In the genomic region with DNA sequence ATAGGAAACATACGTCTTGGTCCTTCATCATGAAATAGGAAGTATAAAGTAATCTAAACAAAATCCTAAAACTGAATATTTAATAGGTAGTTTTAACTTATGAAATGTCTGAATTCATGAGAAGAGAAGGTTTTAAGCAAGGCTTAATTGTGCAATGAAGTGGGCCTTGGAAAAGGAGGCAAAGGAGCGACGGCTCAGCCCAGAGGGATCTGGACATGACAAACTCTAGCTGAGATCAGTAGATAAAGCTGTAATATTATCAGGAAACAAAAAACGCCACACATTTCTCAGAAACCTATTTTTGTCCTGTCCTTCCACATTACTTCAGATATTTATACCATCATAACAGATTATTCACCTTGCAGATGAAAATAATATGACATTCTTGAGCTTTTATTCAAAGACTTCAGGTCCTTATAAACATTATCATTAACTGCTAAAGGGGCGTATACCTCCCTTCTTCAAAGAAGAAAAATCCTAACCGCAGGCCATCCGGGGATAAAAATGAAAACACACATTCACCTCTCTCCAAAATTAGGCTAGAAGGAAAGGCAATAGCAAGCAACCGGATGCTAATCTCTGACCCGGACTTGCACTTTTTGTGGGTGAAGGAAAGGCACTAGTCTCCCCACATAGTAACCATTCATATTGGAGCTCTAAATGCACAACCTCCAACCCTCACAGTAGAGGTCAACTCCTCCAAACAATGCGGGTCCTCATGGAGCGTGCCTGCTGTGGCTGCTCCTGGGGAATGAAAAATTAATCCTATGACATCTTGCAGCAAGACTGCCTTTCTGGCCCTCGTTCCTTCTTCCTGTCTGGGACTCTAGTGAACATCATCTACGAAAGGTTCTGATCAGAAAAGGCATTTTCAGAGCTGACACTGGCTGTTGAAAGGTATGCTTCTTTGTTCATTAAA, we compare ENCODE assay signal across 21 cellular contexts.
DNase-seq lines count a peak whose midpoint lies in the region; ATAC-seq, FAIRE-seq and TF ChIP-seq lines count a peak whose summit lies in the region.
"Had no signal": no experiment of that assay in that cellular context is flagged by ENCODE, and none has a peak within 500 bp of the region (broad histone marks: within the 10 kb centered on the region; RNA-seq: fewer than 3 reads in every experiment).

No MANE protein-coding gene starts in this region.

- no peak for DNase-seq in breast epithelium (ENCODE audit: low spot score in 2 of 2)
- DNase-seq in MCF 10A (ENCODE audit: unreplicated experiment) = no peak
- DNase-seq in K562 (ENCODE audit: extremely low read depth in 1 of 4, low spot score in 3 of 4) = peak in 1 of 4 experiments; percentile 27
- no peak for DNase-seq in HepG2 (ENCODE audit: low spot score)
- no peak for DNase-seq in uterus
- no peak for DNase-seq in A172 (ENCODE audit: low spot score)
- no peak for DNase-seq in mucosa of descending colon
- DNase-seq: activated T-cell treated with anti-CD3 and anti-CD28 coated beads, Interleukin-2, amount 50 U/mL, for 4 hours; foreskin keratinocyte; NCI-H774; upper lobe of right lung had no signal

- no TSS peak for BruUV-seq in MCF 10A (replicated peaks; lab: Mats Ljungman, UMichigan)
- no TSS peak for BruUV-seq in K562 (replicated peaks; lab: Mats Ljungman, UMichigan)
- BruUV-seq in HepG2 (replicated peaks; lab: Mats Ljungman, UMichigan) = no TSS peak

- in situ Hi-C loops in K562 (cut with MboI) (no loop called here), HepG2 (cut with HindIII; ENCODE audit: extremely low pct_ligation_motif_present, low pct_unique_long_range_greater_than_20kb) (loop anchor here (5.0 to 10.0 kb wide), 2 partner anchors 109 to 172 kb away; a partner anchor contains a TSS)

- peaks cover 9% of the 10 kb centered on the region for H3K4me1 Mint-ChIP-seq in MCF 10A (ENCODE audit: insufficient read depth, unreplicated experiment)
- H3K4me1 Mint-ChIP-seq: activated CD4-positive, alpha-beta T cell treated with anti-CD3 and anti-CD28 coated beads, Interleukin-2, amount 10 ng/mL, durations not matched to agents 7 days and 5 days; CD4-positive, CD25-positive, alpha-beta regulatory T cell; stimulated activated memory B cell treated with anti-CD40 and anti-IgM and Interleukin-4, amounts not matched to agents 10 μg/mL and 1 μg/mL and 100 μg/mL, for 72 hours had no signal

- H3K27ac ChIP-seq in breast epithelium = peak overlapping the region; percentile 46 to 73
- H3K27ac ChIP-seq in K562 (ENCODE audit: extremely low read depth, low read depth, low read length) = peak overlapping the region; percentile 41
- H3K27ac ChIP-seq in HepG2 (ENCODE audit: extremely low read length, insufficient read depth, low read length) = peak overlapping the region; percentile 21
- peak overlapping the region; percentile 13 to 50 for H3K27ac ChIP-seq in uterus
- H3K27ac ChIP-seq: A549, foreskin keratinocyte, GM23248, neural progenitor cell, skin epidermis, upper lobe of right lung had no signal

- H3K4me3 Mint-ChIP-seq in MCF 10A (ENCODE audit: unreplicated experiment) = no peak overlapping the region
- H3K4me3 Mint-ChIP-seq: activated CD4-positive, alpha-beta T cell treated with anti-CD3 and anti-CD28 coated beads, Interleukin-2, amount 10 ng/mL, durations not matched to agents 7 days and 5 days; activated naive CD8-positive, alpha-beta T cell; activated T-cell treated with anti-CD3 and anti-CD28 coated beads, Interleukin-2, amount 50 U/mL, for 4 hours; CD4-positive, CD25-positive, alpha-beta regulatory T cell; effector memory CD8-positive, alpha-beta T cell; neural progenitor cell; stimulated activated memory B cell treated with anti-CD40 and anti-IgM and Interleukin-4, amounts not matched to agents 10 μg/mL and 1 μg/mL and 100 μg/mL, for 72 hours had no signal

- peak overlapping the region in 1 of 2 experiments; percentile 30; a peak in 2 of 4 replicates for H3K9ac ChIP-seq in K562 (ENCODE audit: insufficient read depth in 1 of 2, low read depth in 2 of 2, low read length in 2 of 2)
- no peak overlapping the region for H3K9ac ChIP-seq in HepG2 (ENCODE audit: insufficient read depth, low read depth, low read length)
- H3K9ac ChIP-seq: GM23248, neural progenitor cell had no signal

- no peaks in the 10 kb centered on the region for H3K9me3 Mint-ChIP-seq in MCF 10A (ENCODE audit: unreplicated experiment)
- H3K9me3 Mint-ChIP-seq: activated CD4-positive, alpha-beta T cell treated with anti-CD3 and anti-CD28 coated beads, Interleukin-2, amount 10 ng/mL, durations not matched to agents 7 days and 5 days; activated T-cell treated with anti-CD3 and anti-CD28 coated beads, Interleukin-2, amount 50 U/mL, for 4 hours; CD4-positive, CD25-positive, alpha-beta regulatory T cell; effector memory CD8-positive, alpha-beta T cell; neural progenitor cell; stimulated activated memory B cell treated with anti-CD40 and anti-IgM and Interleukin-4, amounts not matched to agents 10 μg/mL and 1 μg/mL and 100 μg/mL, for 72 hours had no signal

- H3K36me3 Mint-ChIP-seq in MCF 10A (ENCODE audit: insufficient read depth, unreplicated experiment) = no peaks in the 10 kb centered on the region
- H3K36me3 Mint-ChIP-seq: activated naive CD8-positive, alpha-beta T cell; CD4-positive, CD25-positive, alpha-beta regulatory T cell; neural progenitor cell; stimulated activated memory B cell treated with anti-CD40 and anti-IgM and Interleukin-4, amounts not matched to agents 10 μg/mL and 1 μg/mL and 100 μg/mL, for 72 hours had no signal

- H3K9me3 ChIP-seq in breast epithelium (no peaks in the 10 kb centered on the region), K562 (replicated peaks; ENCODE audit: control insufficient read depth, insufficient read depth, low read depth, low read length) (no peaks in the 10 kb centered on the region), HepG2 (ENCODE audit: low read length) (no peaks in the 10 kb centered on the region), uterus (no peaks in the 10 kb centered on the region), mucosa of descending colon (no peaks in the 10 kb centered on the region)
- H3K9me3 ChIP-seq: A549, upper lobe of right lung had no signal

- H3K4me3 ChIP-seq in breast epithelium (no peak overlapping the region), K562 (no peak overlapping the region), HepG2 (replicated peaks in 1 of 3; ENCODE audit: insufficient read depth in 1 of 3, low read depth in 2 of 3, low read length in 3 of 3) (no peak overlapping the region), uterus (no peak overlapping the region), mucosa of descending colon (no peak overlapping the region)
- H3K4me3 ChIP-seq: A549, GM23248, neural progenitor cell, skin epidermis, upper lobe of right lung had no signal

- H3K4me1 ChIP-seq in breast epithelium (peaks cover 0 to 9% of the 10 kb centered on the region in 2 donors), K562 (replicated peaks in 1 of 2; ENCODE audit: control insufficient read depth in 2 of 2, insufficient read depth in 2 of 2, low read length in 2 of 2) (peaks cover 0 to 15% of the 10 kb centered on the region in 2 experiments; a peak in 3 of 5 replicates), HepG2 (ENCODE audit: insufficient read depth, low read length) (peaks cover 87% of the 10 kb centered on the region), uterus (peaks cover 0 to 10% of the 10 kb centered on the region in 2 donors), mucosa of descending colon (ENCODE audit: low read depth) (no peaks in the 10 kb centered on the region)
- H3K4me1 ChIP-seq: A549, foreskin keratinocyte had no signal

- intact Hi-C loops in breast epithelium (cut with DNase I; ENCODE audit: low total_unique reads) (no loop called here), MCF 10A (cut with micrococcal nuclease) (loop anchor here (1.0 to 2.0 kb wide), 2 partner anchors 109 to 176 kb away; a partner anchor contains a TSS), K562 (cut with micrococcal nuclease) (loop anchor here (1.0 to 5.0 kb wide), 3 partner anchors 59 to 164 kb away; a partner anchor contains a TSS), HepG2 (cut with micrococcal nuclease; ENCODE audit: unreplicated experiment) (loop anchor here (1.0 kb wide), 2 partner anchors 109 to 176 kb away; a partner anchor contains a TSS), uterus (cut with DNase I; ENCODE audit: low total_unique reads) (no loop called here), mucosa of descending colon (cut with DNase I, micrococcal nuclease) (loop anchor here in 1 of 2 donors (10.0 kb wide), 1 partner anchor 112 kb away; a partner anchor contains a TSS)

- ATAC-seq in K562 (peak; percentile 48), HepG2 (peak; percentile 50), mucosa of descending colon (no peak), GM21717 (IDR thresholded peaks at IDR 0.05; ENCODE audit: unreplicated experiment) (no peak)

- H3K27ac Mint-ChIP-seq in MCF 10A (ENCODE audit: low read depth, unreplicated experiment) = no peak overlapping the region
- H3K27ac Mint-ChIP-seq: activated CD4-positive, alpha-beta T cell treated with anti-CD3 and anti-CD28 coated beads, Interleukin-2, amount 10 ng/mL, durations not matched to agents 7 days and 5 days; activated naive CD8-positive, alpha-beta T cell; CD4-positive, CD25-positive, alpha-beta regulatory T cell; effector memory CD8-positive, alpha-beta T cell; neural progenitor cell; stimulated activated memory B cell treated with anti-CD40 and anti-IgM and Interleukin-4, amounts not matched to agents 10 μg/mL and 1 μg/mL and 100 μg/mL, for 72 hours had no signal

- H3K36me3 ChIP-seq in breast epithelium = no peaks in the 10 kb centered on the region
- H3K36me3 ChIP-seq in K562 (ENCODE audit: control insufficient read depth, insufficient read depth, low read length) = no peaks in the 10 kb centered on the region
- H3K36me3 ChIP-seq in HepG2 (replicated peaks in 1 of 2; ENCODE audit: control insufficient read depth in 1 of 2, insufficient read depth in 2 of 2, low read length in 2 of 2) = peaks cover 1 to 4% of the 10 kb centered on the region in 2 experiments; a peak in 1 of 5 replicates
- H3K36me3 ChIP-seq in uterus = no peaks in the 10 kb centered on the region
- no peaks in the 10 kb centered on the region for H3K36me3 ChIP-seq in mucosa of descending colon (ENCODE audit: low read depth)
- H3K36me3 ChIP-seq: neural progenitor cell, upper lobe of right lung had no signal

- H3K9me1 ChIP-seq in K562 (ENCODE audit: control insufficient read depth, insufficient read depth, low read length) = no peaks in the 10 kb centered on the region

- TF ChIP-seq RAD21 in K562 (CRISPR knock-in tag; conservative IDR thresholded peaks at IDR 0.05 in 1 of 2, IDR thresholded peaks at IDR 0.05 in 1 of 2) = no peak
- TF ChIP-seq RAD21 in HepG2 (CRISPR knock-in tag; IDR thresholded peaks at IDR 0.05) = no peak

- WGBS in K562 (ENCODE audit: insufficient coverage, low coverage, missing lambda C conversion rate) = 4% methylated on average over 12 of the region's 13 CpGs
- 65% methylated on average over 13 of the region's 13 CpGs for WGBS in HepG2 (ENCODE audit: low lambda C conversion rate)

- H4K20me1 ChIP-seq in K562 (replicated peaks; ENCODE audit: control insufficient read depth, insufficient read depth, low read length) = no peaks in the 10 kb centered on the region
- peaks cover 23% of the 10 kb centered on the region for H4K20me1 ChIP-seq in HepG2 (ENCODE audit: insufficient read depth, low read length)

- H3K79me2 ChIP-seq in K562 (ENCODE audit: control insufficient read depth, insufficient read depth, low read length) = peaks cover 13% of the 10 kb centered on the region; the same call in 2 of the 3 replicates
- H3K79me2 ChIP-seq in HepG2 (ENCODE audit: insufficient read depth, low read length) = peaks cover 90% of the 10 kb centered on the region

- H2AFZ ChIP-seq in K562 (ENCODE audit: low read depth, low read length) = peak overlapping the region; percentile 40
- H2AFZ ChIP-seq in HepG2 (ENCODE audit: low read length) = no peak overlapping the region
- H2AFZ ChIP-seq: GM23248, neural progenitor cell had no signal

- TF ChIP-seq CTCF in breast epithelium (IDR thresholded peaks at IDR 0.05) = no peak
- no peak for TF ChIP-seq CTCF in MCF 10A (IDR thresholded peaks at IDR 0.05; ENCODE audit: unreplicated experiment)
- no peak for TF ChIP-seq CTCF in K562 (IDR thresholded peaks at IDR 0.05 in 2 of 3, conservative IDR thresholded peaks at IDR 0.05 in 1 of 3; ENCODE audit: insufficient read depth in 2 of 3, low read depth in 1 of 3, low read length in 3 of 3)
- TF ChIP-seq CTCF in HepG2 (CRISPR knock-in tag; IDR thresholded peaks at IDR 0.05) = no peak
- TF ChIP-seq CTCF in uterus (IDR thresholded peaks at IDR 0.05) = no peak
- no peak for TF ChIP-seq CTCF in mucosa of descending colon (IDR thresholded peaks at IDR 0.05)

- H3K4me2 ChIP-seq in K562 (ENCODE audit: insufficient read depth, low read length) (peak overlapping the region; percentile 33), HepG2 (ENCODE audit: low read depth, low read length) (peak overlapping the region; percentile 30)
- H3K4me2 ChIP-seq: A549, neural progenitor cell had no signal

- TF ChIP-seq POLR2A in breast epithelium (IDR thresholded peaks at IDR 0.05) (no peak), K562 (conservative IDR thresholded peaks at IDR 0.05) (no peak), HepG2 (IDR thresholded peaks at IDR 0.05; ENCODE audit: insufficient read depth in 1 of 2, low read depth in 2 of 2, low read length in 2 of 2) (no peak), uterus (IDR thresholded peaks at IDR 0.05) (no peak)

- H3K27me3 ChIP-seq in breast epithelium (no peaks in the 10 kb centered on the region), K562 (ENCODE audit: control insufficient read depth in 2 of 2, insufficient read depth in 2 of 2, low read length in 2 of 2) (no peaks in the 10 kb centered on the region), HepG2 (ENCODE audit: control insufficient read depth in 1 of 2, insufficient read depth in 2 of 2, low read length in 2 of 2) (no peaks in the 10 kb centered on the region), uterus (no peaks in the 10 kb centered on the region)
- H3K27me3 ChIP-seq: foreskin keratinocyte, neural progenitor cell, upper lobe of right lung had no signal

- FAIRE-seq in K562 (lab: Jason Lieb, UNC) (no peak), HepG2 (lab: Jason Lieb, UNC) (no peak)
- FAIRE-seq: A549 had no signal

- no peak for TF ChIP-seq EP300 in K562 (IDR thresholded peaks at IDR 0.05; ENCODE audit: low read length)
- TF ChIP-seq EP300 in HepG2 (IDR thresholded peaks at IDR 0.05; ENCODE audit: low read depth in 2 of 2, low read length in 2 of 2) = no peak
- no peak for TF ChIP-seq EP300 in HepG2 (CRISPR knock-in tag; IDR thresholded peaks at IDR 0.05; ENCODE audit: borderline replicate concordance)

- POLR2A ChIA-PET in MCF 10A (lab: Yijun Ruan, JAX) = interaction anchor here (0.5 to 5.7 kb wide), 11 partner anchors 43 to 1545 kb away, joined by 3 to 40 read pairs (median 4); a partner anchor contains a TSS
- POLR2A ChIA-PET in K562 (lab: Yijun Ruan, JAX) = interaction anchor here (0.5 to 1.3 kb wide), 3 partner anchors 30 to 177 kb away, joined by 3 read pairs; a partner anchor contains a TSS
- POLR2A ChIA-PET in HepG2 (lab: Yijun Ruan, JAX) = interaction anchor here (0.6 to 2.0 kb wide), 5 partner anchors 27 to 109 kb away, joined by 3 to 6 read pairs (median 3); a partner anchor contains a TSS

- CTCF ChIA-PET in MCF 10A (lab: Yijun Ruan, JAX) = interaction anchor here (0.6 to 13.0 kb wide), 31 partner anchors 9 to 293 kb away, joined by 3 to 176 read pairs (median 4); a partner anchor contains a TSS
- CTCF ChIA-PET in K562 (lab: Yijun Ruan, JAX; ENCODE audit: low intra/inter-chr PET ratio) = interaction anchor here (1.0 to 1.4 kb wide), 2 partner anchors 109 to 110 kb away, joined by 3 read pairs; a partner anchor contains a TSS
- CTCF ChIA-PET in HepG2 (lab: Yijun Ruan, JAX; ENCODE audit: low intra/inter-chr PET ratio, low total read pairs) = interaction anchor here (1.2 to 2.7 kb wide), 3 partner anchors 109 to 176 kb away, joined by 4 to 14 read pairs (median 4); a partner anchor contains a TSS

- H3K27me3 Mint-ChIP-seq in MCF 10A (ENCODE audit: insufficient read depth, unreplicated experiment) = no peaks in the 10 kb centered on the region
- H3K27me3 Mint-ChIP-seq: activated naive CD8-positive, alpha-beta T cell; CD4-positive, CD25-positive, alpha-beta regulatory T cell; stimulated activated memory B cell treated with anti-CD40 and anti-IgM and Interleukin-4, amounts not matched to agents 10 μg/mL and 1 μg/mL and 100 μg/mL, for 72 hours had no signal

Comparison
In these comparisons a context has a peak if more than half of its experiments do, and no peak if none do; other contexts are left out.
1. intact Hi-C loops: an anchor here in MCF 10A (1.0 to 2.0 kb wide), K562 (1.0 to 5.0 kb wide) and HepG2 (1.0 kb wide); none called in breast epithelium and uterus.
2. ATAC-seq: peak in K562 (single experiment) and HepG2 (single experiment); none in mucosa of descending colon (single experiment) and GM21717 (single experiment).
3. Peak in every context shown above with its lines, with median percentiles within 50 percentile points of each other: H3K27ac ChIP-seq.